Comparison of ENCODE assay signal across 1 cellular context in genomic region chr11:116790167-116791001, GRCh38.
A peak's percentile ranks its signal among the peaks of the same experiment; 100 is the strongest.
TF ChIP-seq lines count a peak whose summit lies in the region.

No MANE protein-coding gene starts in this region.

TF ChIP-seq in K562, 482 proteins besides CTCF, POLR2A, EP300 and RAD21:
- TF ChIP-seq ID3 (CRISPR knock-in tag; IDR thresholded peaks at IDR 0.05) (no peak), ID3 (tag; IDR thresholded peaks at IDR 0.05) (no peak), ZBTB33 (CRISPR knock-in tag; IDR thresholded peaks at IDR 0.05) (peak; percentile 42; the same call in 1 of the 2 replicates), CBFB (CRISPR knock-in tag; IDR thresholded peaks at IDR 0.05) (no peak), ZNF324 (CRISPR knock-in tag; IDR thresholded peaks at IDR 0.05) (no peak), HOMEZ (CRISPR knock-in tag; IDR thresholded peaks at IDR 0.05) (no peak), TGIF2 (CRISPR knock-in tag; IDR thresholded peaks at IDR 0.05) (no peak), ZNF197 (CRISPR knock-in tag; IDR thresholded peaks at IDR 0.05; ENCODE audit: low read depth) (no peak)
